20 cellular contexts compared by ENCODE assay signal in genomic region chr3:36649078-36649477, GRCh38.
DNase-seq lines count a peak whose midpoint lies in the region; ATAC-seq and TF ChIP-seq lines count a peak whose summit lies in the region.
"Had no signal": no experiment of that assay in that cellular context is flagged by ENCODE, and none has a peak within 500 bp of the region (broad histone marks: within the 10 kb centered on the region; RNA-seq: fewer than 3 reads in every experiment).

No MANE protein-coding gene starts in this region.

- H3K79me1 ChIP-seq in trophoblast cell (ENCODE audit: low read length) = no peaks in the 10 kb centered on the region

- H3K27me3 ChIP-seq in ascending aorta = no peaks in the 10 kb centered on the region
- H3K27me3 ChIP-seq in trophoblast cell (ENCODE audit: insufficient read depth, low read length) = no peaks in the 10 kb centered on the region

- H2AK5ac ChIP-seq in trophoblast cell (ENCODE audit: low read length) = no peak overlapping the region

- H3K4me3 Mint-ChIP-seq in stimulated activated effector memory CD8-positive, alpha-beta T cell treated with anti-CD3 and anti-CD28 coated beads, Interleukin-12 subunit alpha, Interleukin-12 subunit beta, amount 100 ng/mL, for 72 hours = no peak overlapping the region
- H3K4me3 Mint-ChIP-seq: activated naive CD8-positive, alpha-beta T cell treated with anti-CD3 and anti-CD28 coated beads, Interleukin-2, amount 10 ng/mL, durations not matched to agents 7 days and 5 days; activated T-helper 1 cell treated with anti-CD3 and anti-CD28 coated beads, Interleukin-12 subunit alpha, Interleukin-12 subunit beta, Interleukin-2, Interleukin-4 antibody, amounts not matched to agents 30 ng/mL and 10 ng/mL and 1 ng/mL, durations not matched to agents 14 hours and 24 hours and 36 hours; CD8-positive, alpha-beta T cell; dendritic cell treated with granulocyte-macrophage colony-stimulating factor and Interleukin-4, amounts not matched to agents 40 ng/mL and 50 ng/mL, for 4 days; nephron progenitor cell had no signal

- H2AFZ ChIP-seq in trophoblast cell (ENCODE audit: insufficient read depth, low read length, poor library complexity) = no peak overlapping the region

- no CpG with 5 or more reads among the region's 1 CpG for WGBS in trophoblast cell (ENCODE audit: extremely low coverage, insufficient coverage, insufficient read length)

- H3K36me3 ChIP-seq in ascending aorta (no peaks in the 10 kb centered on the region), trophoblast cell (ENCODE audit: control insufficient read depth in 1 of 2, insufficient read depth in 2 of 2, low read length in 2 of 2) (no peaks in the 10 kb centered on the region)
- H3K36me3 ChIP-seq: prostate gland had no signal

- no peak overlapping the region for H4K12ac ChIP-seq in trophoblast cell (ENCODE audit: low read depth, low read length)

- H3K4ac ChIP-seq in trophoblast cell (ENCODE audit: low read depth, low read length) = no peak overlapping the region

- no peak overlapping the region for H3K9ac ChIP-seq in trophoblast cell (ENCODE audit: low read length)

- no peak overlapping the region for H4K8ac ChIP-seq in trophoblast cell (ENCODE audit: low read depth, low read length)

- H2BK5ac ChIP-seq in trophoblast cell (ENCODE audit: low read depth, low read length, poor library complexity) = no peak overlapping the region

- no peak for DNase-seq in ascending aorta (ENCODE audit: low spot score in 2 of 2)
- DNase-seq in trophoblast cell = peak; percentile 9 to 77
- no peak for DNase-seq in NCI-H2196 (lab: John Stamatoyannopoulos, UW; ENCODE audit: unreplicated experiment)
- DNase-seq in sciatic nerve (ENCODE audit: low spot score) = no peak
- no peak for DNase-seq in stimulated activated effector memory CD8-positive, alpha-beta T cell treated with anti-CD3 and anti-CD28 coated beads, Interleukin-12 subunit alpha, Interleukin-12 subunit beta, amount 100 ng/mL, for 72 hours (ENCODE audit: low spot score in 2 of 2)
- DNase-seq: activated CD4-positive, alpha-beta T cell treated with anti-CD3 and anti-CD28 coated beads for 1 hour; activated naive CD8-positive, alpha-beta T cell treated with anti-CD3 and anti-CD28 coated beads, Interleukin-2, amount 10 ng/mL, durations not matched to agents 7 days and 5 days; CD8-positive, alpha-beta T cell; DMS79 treated with DMSO at 0.1 percent for 48 hours; NCI-H1417 treated with DMSO at 0.1 percent for 48 hours; NCI-H2171 treated with DMSO at 0.1 percent for 48 hours; NCI-H774; nephron progenitor cell had no signal

- no peak for TF ChIP-seq CTCF in ascending aorta (IDR thresholded peaks at IDR 0.05)

- H3K27ac Mint-ChIP-seq in stimulated activated effector memory CD8-positive, alpha-beta T cell treated with anti-CD3 and anti-CD28 coated beads, Interleukin-12 subunit alpha, Interleukin-12 subunit beta, amount 100 ng/mL, for 72 hours = no peak overlapping the region
- H3K27ac Mint-ChIP-seq: activated naive CD8-positive, alpha-beta T cell treated with anti-CD3 and anti-CD28 coated beads, Interleukin-2, amount 10 ng/mL, durations not matched to agents 7 days and 5 days; activated T-helper 1 cell treated with anti-CD3 and anti-CD28 coated beads, Interleukin-12 subunit alpha, Interleukin-12 subunit beta, Interleukin-2, Interleukin-4 antibody, amounts not matched to agents 30 ng/mL and 10 ng/mL and 1 ng/mL, durations not matched to agents 14 hours and 24 hours and 36 hours; CD8-positive, alpha-beta T cell; dendritic cell treated with granulocyte-macrophage colony-stimulating factor and Interleukin-4, amounts not matched to agents 40 ng/mL and 50 ng/mL, for 4 days; nephron progenitor cell had no signal

- intact Hi-C loops in ascending aorta (cut with DNase I) = loop anchor here (5.0 kb wide), 1 partner anchor 277 kb away; no protein-coding TSS in a partner anchor
- intact Hi-C loops in sciatic nerve (cut with DNase I) = no loop called here

- no peak overlapping the region for H3K4me2 ChIP-seq in trophoblast cell (ENCODE audit: low read length)

- no peak overlapping the region for H2BK120ac ChIP-seq in trophoblast cell (ENCODE audit: insufficient read depth, low read length, poor library complexity)

- H3K4me1 Mint-ChIP-seq in stimulated activated effector memory CD8-positive, alpha-beta T cell treated with anti-CD3 and anti-CD28 coated beads, Interleukin-12 subunit alpha, Interleukin-12 subunit beta, amount 100 ng/mL, for 72 hours = no peaks in the 10 kb centered on the region
- H3K4me1 Mint-ChIP-seq: activated naive CD8-positive, alpha-beta T cell treated with anti-CD3 and anti-CD28 coated beads, Interleukin-2, amount 10 ng/mL, durations not matched to agents 7 days and 5 days had no signal

- H3K36me3 Mint-ChIP-seq in stimulated activated effector memory CD8-positive, alpha-beta T cell treated with anti-CD3 and anti-CD28 coated beads, Interleukin-12 subunit alpha, Interleukin-12 subunit beta, amount 100 ng/mL, for 72 hours = no peaks in the 10 kb centered on the region
- H3K36me3 Mint-ChIP-seq: activated naive CD8-positive, alpha-beta T cell treated with anti-CD3 and anti-CD28 coated beads, Interleukin-2, amount 10 ng/mL, durations not matched to agents 7 days and 5 days; CD8-positive, alpha-beta T cell had no signal

- H3K14ac ChIP-seq in trophoblast cell (ENCODE audit: low read length) = no peak overlapping the region

- H2BK12ac ChIP-seq in trophoblast cell (ENCODE audit: low read length) = no peak overlapping the region

- no peaks in the 10 kb centered on the region for H3K79me2 ChIP-seq in trophoblast cell (ENCODE audit: control insufficient read depth, insufficient read depth, low read length, poor library complexity)

- peak overlapping the region; percentile 69 to 78 for H3K27ac ChIP-seq in ascending aorta
- H3K27ac ChIP-seq in trophoblast cell (ENCODE audit: low read depth, low read length) = no peak overlapping the region
- H3K27ac ChIP-seq: prostate gland had no signal

- H3K18ac ChIP-seq in trophoblast cell (ENCODE audit: low read length) = no peak overlapping the region

- H3K4me1 ChIP-seq in ascending aorta (peaks cover 0 to 24% of the 10 kb centered on the region in 2 donors), trophoblast cell (ENCODE audit: control insufficient read depth in 1 of 2, insufficient read depth in 2 of 2, low read length in 2 of 2) (no peaks in the 10 kb centered on the region)
- H3K4me1 ChIP-seq: prostate gland had no signal

- no peaks in the 10 kb centered on the region for H3K9me3 Mint-ChIP-seq in stimulated activated effector memory CD8-positive, alpha-beta T cell treated with anti-CD3 and anti-CD28 coated beads, Interleukin-12 subunit alpha, Interleukin-12 subunit beta, amount 100 ng/mL, for 72 hours
- H3K9me3 Mint-ChIP-seq: activated naive CD8-positive, alpha-beta T cell treated with anti-CD3 and anti-CD28 coated beads, Interleukin-2, amount 10 ng/mL, durations not matched to agents 7 days and 5 days; activated T-helper 1 cell treated with anti-CD3 and anti-CD28 coated beads, Interleukin-12 subunit alpha, Interleukin-12 subunit beta, Interleukin-2, Interleukin-4 antibody, amounts not matched to agents 30 ng/mL and 10 ng/mL and 1 ng/mL, durations not matched to agents 14 hours and 24 hours and 36 hours; CD8-positive, alpha-beta T cell had no signal

- no peak overlapping the region for H3K23ac ChIP-seq in trophoblast cell (ENCODE audit: low read length)

- no peak overlapping the region for H3K4me3 ChIP-seq in ascending aorta
- no peak overlapping the region for H3K4me3 ChIP-seq in trophoblast cell (ENCODE audit: low read depth, low read length)
- H3K4me3 ChIP-seq: prostate gland had no signal

- peaks cover 0 to under 1% of the 10 kb centered on the region in 2 donors for H3K9me3 ChIP-seq in ascending aorta
- peaks cover 4% of the 10 kb centered on the region for H3K9me3 ChIP-seq in trophoblast cell (ENCODE audit: insufficient read depth, low read depth, low read length)
- H3K9me3 ChIP-seq: prostate gland had no signal

- no peak overlapping the region for H4K91ac ChIP-seq in trophoblast cell (ENCODE audit: low read depth, low read length)

- peak; percentile 7 for ATAC-seq in GM18511 (IDR thresholded peaks at IDR 0.05; ENCODE audit: unreplicated experiment)
- ATAC-seq in HG03342 (IDR thresholded peaks at IDR 0.05; ENCODE audit: unreplicated experiment) = peak; percentile 6
- ATAC-seq in sciatic nerve = no peak
- ATAC-seq in HG02852 (IDR thresholded peaks at IDR 0.05; ENCODE audit: unreplicated experiment) = no peak
- ATAC-seq in stimulated activated effector memory CD8-positive, alpha-beta T cell treated with anti-CD3 and anti-CD28 coated beads, Interleukin-12 subunit alpha, Interleukin-12 subunit beta, amount 100 ng/mL, for 72 hours = no peak
- ATAC-seq: CD8-positive, alpha-beta T cell; HepG2 had no signal

Comparison
In these comparisons a context has a peak if more than half of its experiments do, and no peak if none do; other contexts are left out.
1. ATAC-seq: peak in GM18511 (single experiment) and HG03342 (single experiment); none in sciatic nerve (single experiment), HG02852 (single experiment) and stimulated activated effector memory CD8-positive, alpha-beta T cell treated with anti-CD3 and anti-CD28 coated beads, Interleukin-12 subunit alpha, Interleukin-12 subunit beta, amount 100 ng/mL, for 72 hours (single experiment).
2. DNase-seq: peak in trophoblast cell (2 of 2); none in ascending aorta (0 of 2), NCI-H2196 (single experiment), sciatic nerve (single experiment) and stimulated activated effector memory CD8-positive, alpha-beta T cell treated with anti-CD3 and anti-CD28 coated beads, Interleukin-12 subunit alpha, Interleukin-12 subunit beta, amount 100 ng/mL, for 72 hours (0 of 2).